Comparison of ENCODE assay signal across 8 cellular contexts in genomic region chr1:37595440-37596181, GRCh38. TPM values are rescaled to one million over a fixed set of nuclear protein-coding genes. Genes with fewer than 3 reads are reported as not detected.
DNase-seq lines count a peak whose midpoint lies in the region; ATAC-seq and TF ChIP-seq lines count a peak whose summit lies in the region.

GNL2 (minus strand) TSS chr1:37595937; CDS start chr1:37595822, 115 bp downstream.

- DNase-seq in NCI-H748 (lab: John Stamatoyannopoulos, UW; ENCODE audit: unreplicated experiment) = peak; percentile 94
- peak; percentile 90 to 91 for DNase-seq in activated CD4-positive, alpha-beta T cell treated with anti-CD3 and anti-CD28 coated beads, Interleukin-2, amount 50 U/mL, for 24 hours (ENCODE audit: low read depth in 1 of 2, low spot score in 1 of 2)
- DNase-seq in left lung = peak; percentile 98 to 100
- DNase-seq in stimulated activated CD4-positive, alpha-beta T cell treated with anti-CD3 and anti-CD28 coated beads, Interleukin-2, amount 100 ng/mL, for 48 hours = peak; percentile 94 to 95

- H3K9ac ChIP-seq in BLaER1 treated with 17β-estradiol and CSF1 and Interleukin-3, amounts not matched to agents 10 nM and 100 nM = peak within 1 kb of the TSS; percentile 76 to 91 (median 87)

- intact Hi-C loops in dendritic cell treated with granulocyte-macrophage colony-stimulating factor and Interleukin-4, amounts not matched to agents 40 ng/mL and 50 ng/mL, for 4 days (cut with micrococcal nuclease) = loop anchor here (5.0 to 10.0 kb wide), 3 partner anchors 121 to 267 kb away; partner anchors contain the start of genes C1orf122, YRDC and ZC3H12A
- intact Hi-C loops in left lung (cut with DNase I) = no loop called here

- H3K27me3 ChIP-seq in BLaER1 treated with 17β-estradiol and CSF1 and Interleukin-3, amounts not matched to agents 10 nM and 100 nM = no peaks in the 10 kb centered on the region
- no peaks in the 10 kb centered on the region for H3K27me3 ChIP-seq in left lung

- TF ChIP-seq CTCF in left lung (IDR thresholded peaks at IDR 0.05) = no peak

- H3K4me2 ChIP-seq in BLaER1 treated with 17β-estradiol and CSF1 and Interleukin-3, amounts not matched to agents 10 nM and 100 nM = peak within 1 kb of the TSS; percentile 88 to 98 (median 95)

- H3K27me3 Mint-ChIP-seq in dendritic cell treated with granulocyte-macrophage colony-stimulating factor and Interleukin-4, amounts not matched to agents 40 ng/mL and 50 ng/mL, for 4 days = peaks cover 4% of the 10 kb centered on the region

- H3K36me3 ChIP-seq in BLaER1 treated with 17β-estradiol and CSF1 and Interleukin-3, amounts not matched to agents 10 nM and 100 nM = peaks cover 31 to 41% (median 35%) of the 10 kb centered on the region in 11 experiments
- peaks cover 0 to 26% of the 10 kb centered on the region in 2 donors for H3K36me3 ChIP-seq in left lung

- peaks cover 38% of the 10 kb centered on the region for H3K36me3 Mint-ChIP-seq in dendritic cell treated with granulocyte-macrophage colony-stimulating factor and Interleukin-4, amounts not matched to agents 40 ng/mL and 50 ng/mL, for 4 days (ENCODE audit: low read depth)

- H3K4me3 Mint-ChIP-seq in dendritic cell treated with granulocyte-macrophage colony-stimulating factor and Interleukin-4, amounts not matched to agents 40 ng/mL and 50 ng/mL, for 4 days = peak within 1 kb of the TSS; percentile 98

- no peaks in the 10 kb centered on the region for H3K9me3 ChIP-seq in BLaER1 treated with 17β-estradiol and CSF1 and Interleukin-3, amounts not matched to agents 10 nM and 100 nM (replicated peaks in 1 of 11)
- no peaks in the 10 kb centered on the region for H3K9me3 ChIP-seq in left lung

- peaks cover 13 to 49% (median 48%) of the 10 kb centered on the region in 11 experiments; a peak in 21 of 22 replicates for H4K20me1 ChIP-seq in BLaER1 treated with 17β-estradiol and CSF1 and Interleukin-3, amounts not matched to agents 10 nM and 100 nM

- peak within 1 kb of the TSS; percentile 95 for H3K27ac Mint-ChIP-seq in dendritic cell treated with granulocyte-macrophage colony-stimulating factor and Interleukin-4, amounts not matched to agents 40 ng/mL and 50 ng/mL, for 4 days

- H3K4me3 ChIP-seq in BLaER1 treated with 17β-estradiol and CSF1 and Interleukin-3, amounts not matched to agents 10 nM and 100 nM = peak within 1 kb of the TSS; percentile 69 to 91 (median 83)
- peak within 1 kb of the TSS; percentile 66 to 72 for H3K4me3 ChIP-seq in left lung

- peaks cover 5% of the 10 kb centered on the region for H3K4me1 Mint-ChIP-seq in dendritic cell treated with granulocyte-macrophage colony-stimulating factor and Interleukin-4, amounts not matched to agents 40 ng/mL and 50 ng/mL, for 4 days (ENCODE audit: low read depth)

- no peaks in the 10 kb centered on the region for H3K9me3 Mint-ChIP-seq in dendritic cell treated with granulocyte-macrophage colony-stimulating factor and Interleukin-4, amounts not matched to agents 40 ng/mL and 50 ng/mL, for 4 days

- H3K4me1 ChIP-seq in BLaER1 treated with 17β-estradiol and CSF1 and Interleukin-3, amounts not matched to agents 10 nM and 100 nM = peaks cover 18 to 26% (median 22%) of the 10 kb centered on the region in 10 experiments
- peaks cover 12 to 22% of the 10 kb centered on the region in 2 donors for H3K4me1 ChIP-seq in left lung

- ATAC-seq in GM19351 (IDR thresholded peaks at IDR 0.05; ENCODE audit: unreplicated experiment) (peak; percentile 97), HG03521 (IDR thresholded peaks at IDR 0.05; ENCODE audit: unreplicated experiment) (peak; percentile 96), left lung (peak; percentile 100)

- peak within 1 kb of the TSS; percentile 50 to 88 (median 85); a peak in 21 of 22 replicates for H3K27ac ChIP-seq in BLaER1 treated with 17β-estradiol and CSF1 and Interleukin-3, amounts not matched to agents 10 nM and 100 nM
- peak within 1 kb of the TSS; percentile 72 to 87 for H3K27ac ChIP-seq in left lung

RNA-seq across cellular contexts. Expression of gene GNL2, which starts in this region (rescaled TPM):
- total RNA-seq in left lung = 10 to 100 TPM; 32.2 to 41.8 TPM

Comparison
In these comparisons a context has a peak if more than half of its experiments do, and no peak if none do; other contexts are left out.
1. Peak in every context shown above with its lines: DNase-seq, ATAC-seq, H3K4me3 ChIP-seq and H3K27ac ChIP-seq.